In the genomic region with DNA sequence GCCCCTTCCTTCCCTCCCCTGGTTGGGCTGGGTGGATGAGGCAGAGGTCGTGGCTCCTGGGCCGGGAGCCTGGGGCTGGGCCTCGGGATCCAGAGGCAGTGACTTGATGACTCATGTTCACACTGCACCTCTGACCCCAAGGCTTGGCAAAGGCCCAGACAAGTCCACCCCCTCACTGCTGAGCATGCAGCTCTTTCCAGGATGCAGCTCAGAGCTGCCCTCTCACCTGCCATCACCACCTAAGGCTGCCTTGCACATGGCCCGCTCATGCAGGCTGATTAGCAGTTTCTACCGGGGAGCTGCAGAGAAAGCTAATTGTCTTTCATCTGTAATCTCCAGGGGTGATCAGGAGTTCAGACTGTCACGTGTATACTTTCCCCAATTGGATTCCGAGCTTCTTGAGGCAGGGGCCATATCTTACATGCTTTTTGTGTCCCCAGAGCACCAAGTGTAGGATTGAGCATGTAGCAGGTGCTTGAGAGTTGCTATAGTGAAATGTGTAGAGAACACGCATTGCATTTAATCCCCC, we compare ENCODE assay signal across 10 cellular contexts.
DNase-seq lines count a peak whose midpoint lies in the region; TF ChIP-seq lines count a peak whose summit lies in the region.
"Had no signal": no experiment of that assay in that cellular context is flagged by ENCODE, and none has a peak within 500 bp of the region (broad histone marks: within the 10 kb centered on the region; RNA-seq: fewer than 3 reads in every experiment).

No MANE protein-coding gene starts in this region.

- no peaks in the 10 kb centered on the region for H3F3A ChIP-seq in neural progenitor cell (ENCODE audit: low read depth)

- no peak for TF ChIP-seq POLR2A in NB4 (IDR thresholded peaks at IDR 0.05; ENCODE audit: extremely low read depth, insufficient read length)
- no peak for TF ChIP-seq POLR2A in suprapubic skin (IDR thresholded peaks at IDR 0.05)

- H3K27me3 ChIP-seq in neural progenitor cell (no peaks in the 10 kb centered on the region), suprapubic skin (peaks cover 13% of the 10 kb centered on the region)

- no peak overlapping the region for H2AFZ ChIP-seq in neural progenitor cell (replicated peaks)

- TF ChIP-seq EP300 in suprapubic skin (IDR thresholded peaks at IDR 0.05), result no peak

- H3K36me3 ChIP-seq in neural progenitor cell (no peaks in the 10 kb centered on the region), suprapubic skin (no peaks in the 10 kb centered on the region)

- H3K27me3 Mint-ChIP-seq in neural progenitor cell (ENCODE audit: insufficient read depth, low read depth), result no peaks in the 10 kb centered on the region

- H3K4me1 ChIP-seq in neural progenitor cell (peaks cover 31% of the 10 kb centered on the region), suprapubic skin (no peaks in the 10 kb centered on the region)

- H3K9ac ChIP-seq in neural progenitor cell, result no peak overlapping the region

- H3K9me3 Mint-ChIP-seq in neural progenitor cell, result peaks cover 2% of the 10 kb centered on the region
- H3K9me3 Mint-ChIP-seq: activated T-cell treated with anti-CD3 and anti-CD28 coated beads, Interleukin-2, amount 50 U/mL, for 4 hours had no signal

- no peak overlapping the region for H3K4me3 ChIP-seq in NB4 (ENCODE audit: low read depth, low read length)
- H3K4me3 ChIP-seq in neural progenitor cell, result no peak overlapping the region
- no peak overlapping the region for H3K4me3 ChIP-seq in suprapubic skin

- H3K4me1 Mint-ChIP-seq in neural progenitor cell, result peaks cover 54% of the 10 kb centered on the region

- WGBS in suprapubic skin, result 70% methylated on average over 7 of the region's 8 CpGs

- H3K4me2 ChIP-seq in neural progenitor cell, result no peak overlapping the region

- no peak overlapping the region for H3K4me3 Mint-ChIP-seq in neural progenitor cell
- H3K4me3 Mint-ChIP-seq: activated T-cell treated with anti-CD3 and anti-CD28 coated beads, Interleukin-2, amount 50 U/mL, for 4 hours had no signal

- no peaks in the 10 kb centered on the region for H4K20me1 ChIP-seq in neural progenitor cell (ENCODE audit: low read depth)

- TF ChIP-seq CTCF in NB4 (IDR thresholded peaks at IDR 0.05; ENCODE audit: low read depth, low read length), result no peak
- no peak for TF ChIP-seq CTCF in neural progenitor cell (IDR thresholded peaks at IDR 0.05)
- no peak for TF ChIP-seq CTCF in suprapubic skin (IDR thresholded peaks at IDR 0.05)

- H3K27ac ChIP-seq in neural progenitor cell (no peak overlapping the region), suprapubic skin (no peak overlapping the region)

- H3K27ac Mint-ChIP-seq in neural progenitor cell, result peak overlapping the region; percentile 75

- no peaks in the 10 kb centered on the region for H3K79me2 ChIP-seq in neural progenitor cell (ENCODE audit: low read depth)

- in situ Hi-C loops in KBM-7 (cut with MboI; ENCODE audit: low pct_unique_long_range_greater_than_20kb, low sequenced_read_pairs), result no loop called here

- H3K9me3 ChIP-seq in neural progenitor cell (ENCODE audit: low read depth) (no peaks in the 10 kb centered on the region), suprapubic skin (no peaks in the 10 kb centered on the region)

- DNase-seq in ELF-1 (ENCODE audit: low read depth, low spot score) (peak; percentile 75), NB4 (ENCODE audit: low read depth) (peak; percentile 19), dermis blood vessel endothelial cell (peak; percentile 39), neural progenitor cell (ENCODE audit: low spot score) (peak; percentile 21), GM19240 (ENCODE audit: insufficient read length, low spot score) (no peak), KBM-7 (no peak), suprapubic skin (ENCODE audit: low spot score in 2 of 2) (no peak)
- no peak for DNase-seq in activated effector memory CD4-positive, alpha-beta T cell treated with anti-CD3 and anti-CD28 coated beads, Interleukin-2, amount 50 U/mL, for 16 hours
- DNase-seq: activated T-cell treated with anti-CD3 and anti-CD28 coated beads, Interleukin-2, amount 50 U/mL, for 4 hours; stimulated activated CD4-positive, alpha-beta T cell treated with anti-CD3 and anti-CD28 coated beads, Interleukin-4, amount 100 ng/mL, for 4 hours had no signal

- no peaks in the 10 kb centered on the region for H3K36me3 Mint-ChIP-seq in neural progenitor cell

Comparison
In these comparisons a context has a peak if more than half of its experiments do, and no peak if none do; other contexts are left out.
1. DNase-seq: peak in ELF-1 (single experiment), NB4 (single experiment), dermis blood vessel endothelial cell (single experiment) and neural progenitor cell (single experiment); none in GM19240 (single experiment), activated effector memory CD4-positive, alpha-beta T cell treated with anti-CD3 and anti-CD28 coated beads, Interleukin-2, amount 50 U/mL, for 16 hours (single experiment), KBM-7 (single experiment) and suprapubic skin (0 of 2).